ENCODE assay signal across 1 cellular context in genomic region chr20:49610701-49611538, GRCh38.
TF ChIP-seq lines count a peak whose summit lies in the region.

No MANE protein-coding gene starts in this region.

TF ChIP-seq in HepG2, 621 proteins besides CTCF, POLR2A, EP300 and RAD21 (continued from another document and continues in another):
- TF ChIP-seq NFAT5 (CRISPR knock-in tag; IDR thresholded peaks at IDR 0.05) = peak; percentile 90; the same call in 1 of the 2 replicates
- peak; percentile 96 for TF ChIP-seq CAMTA2 (CRISPR knock-in tag; IDR thresholded peaks at IDR 0.05; ENCODE audit: borderline replicate concordance)
- TF ChIP-seq ETS1 (CRISPR knock-in tag; IDR thresholded peaks at IDR 0.05) = peak; percentile 78; the same call in 1 of the 2 replicates
- peak; percentile 78 for TF ChIP-seq PATZ1 (CRISPR knock-in tag; IDR thresholded peaks at IDR 0.05)
- peak; percentile 97 for TF ChIP-seq ZNF136 (CRISPR knock-in tag; IDR thresholded peaks at IDR 0.05; ENCODE audit: low read depth)
- no peak; the same call in 1 of the 2 replicates for TF ChIP-seq ZBTB1 (CRISPR knock-in tag; IDR thresholded peaks at IDR 0.05; ENCODE audit: borderline replicate concordance)
- peak; percentile 85; the same call in 1 of the 2 replicates for TF ChIP-seq ZNF740 (CRISPR knock-in tag; IDR thresholded peaks at IDR 0.05)
- peak; percentile 62 for TF ChIP-seq TFDP1 (CRISPR knock-in tag; IDR thresholded peaks at IDR 0.05; ENCODE audit: borderline replicate concordance)
- 0 out of 2 replicates have a peak, but pooled peaks have one; percentile 76 for TF ChIP-seq CBFB (CRISPR knock-in tag; IDR thresholded peaks at IDR 0.05)
- TF ChIP-seq KDM3A (CRISPR knock-in tag; IDR thresholded peaks at IDR 0.05; ENCODE audit: low read depth) = peak; percentile 95
- TF ChIP-seq PRDM10 (CRISPR knock-in tag; IDR thresholded peaks at IDR 0.05; ENCODE audit: low read depth) = peak; percentile 59; the same call in 1 of the 2 replicates
- TF ChIP-seq ZNF558 (CRISPR knock-in tag; IDR thresholded peaks at IDR 0.05; ENCODE audit: borderline replicate concordance) = peak; percentile 96
- TF ChIP-seq ATF7 (IDR thresholded peaks at IDR 0.05) = no peak
- TF ChIP-seq ATF7 (CRISPR knock-in tag; IDR thresholded peaks at IDR 0.05) = peak; percentile 80
- TF ChIP-seq ZNF644 (CRISPR knock-in tag; IDR thresholded peaks at IDR 0.05; ENCODE audit: low read depth) = peak; percentile 66; the same call in 1 of the 2 replicates
- no peak for TF ChIP-seq PHB2 (IDR thresholded peaks at IDR 0.05; ENCODE audit: partially characterized antibody)
- TF ChIP-seq ZNF3 (CRISPR knock-in tag; IDR thresholded peaks at IDR 0.05) = no peak
- peak; percentile 72 for TF ChIP-seq BRD4 (CRISPR knock-in tag; IDR thresholded peaks at IDR 0.05)
- no peak for TF ChIP-seq REST (IDR thresholded peaks at IDR 0.05; ENCODE audit: borderline replicate concordance in 1 of 2, low read depth in 1 of 2, low read length in 2 of 2)
- no peak for TF ChIP-seq HNF1A (IDR thresholded peaks at IDR 0.05; ENCODE audit: low read depth)
- TF ChIP-seq HNF1A (CRISPR knock-in tag; IDR thresholded peaks at IDR 0.05; ENCODE audit: borderline replicate concordance) = peak; percentile 85; the same call in 1 of the 2 replicates
- peak; percentile 14 to 38; a peak in 1 of 4 replicates for TF ChIP-seq NR2F1 (CRISPR knock-in tag; IDR thresholded peaks at IDR 0.05)
- TF ChIP-seq TP53 (CRISPR knock-in tag; conservative IDR thresholded peaks at IDR 0.05) = peak; percentile 87; the same call in 1 of the 2 replicates
- peak; percentile 85 for TF ChIP-seq ZMYM3 (CRISPR knock-in tag; IDR thresholded peaks at IDR 0.05)
- TF ChIP-seq ZNF629 (CRISPR knock-in tag; conservative IDR thresholded peaks at IDR 0.05) = peak; percentile 70
- no peak for TF ChIP-seq ATF1 (CRISPR knock-in tag; IDR thresholded peaks at IDR 0.05)
